1 cellular context compared by ENCODE assay signal in the genomic region with DNA sequence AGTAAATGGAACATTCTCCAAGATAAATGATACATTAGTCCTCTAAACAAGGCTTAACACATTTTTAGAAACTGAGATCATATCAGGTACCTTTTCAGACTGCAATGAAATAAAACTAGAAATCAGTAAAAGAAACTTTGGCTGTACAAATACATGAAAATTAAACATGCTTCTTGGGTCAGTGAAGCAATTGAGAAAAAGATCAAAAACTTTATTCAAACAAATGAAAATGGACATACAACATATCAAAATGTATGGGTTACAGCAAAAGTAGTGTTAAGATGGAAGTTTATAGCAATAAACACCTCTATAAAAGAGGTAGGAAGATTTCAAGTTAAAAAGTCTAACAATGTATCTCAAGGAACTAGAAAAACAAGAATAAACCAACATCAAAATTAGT.
TF ChIP-seq lines count a peak whose summit lies in the region.

No MANE protein-coding gene starts in this region.

TF ChIP-seq in K562, 482 proteins besides CTCF, POLR2A, EP300 and RAD21 (continued from another document):
- TF ChIP-seq, protein P1, sequence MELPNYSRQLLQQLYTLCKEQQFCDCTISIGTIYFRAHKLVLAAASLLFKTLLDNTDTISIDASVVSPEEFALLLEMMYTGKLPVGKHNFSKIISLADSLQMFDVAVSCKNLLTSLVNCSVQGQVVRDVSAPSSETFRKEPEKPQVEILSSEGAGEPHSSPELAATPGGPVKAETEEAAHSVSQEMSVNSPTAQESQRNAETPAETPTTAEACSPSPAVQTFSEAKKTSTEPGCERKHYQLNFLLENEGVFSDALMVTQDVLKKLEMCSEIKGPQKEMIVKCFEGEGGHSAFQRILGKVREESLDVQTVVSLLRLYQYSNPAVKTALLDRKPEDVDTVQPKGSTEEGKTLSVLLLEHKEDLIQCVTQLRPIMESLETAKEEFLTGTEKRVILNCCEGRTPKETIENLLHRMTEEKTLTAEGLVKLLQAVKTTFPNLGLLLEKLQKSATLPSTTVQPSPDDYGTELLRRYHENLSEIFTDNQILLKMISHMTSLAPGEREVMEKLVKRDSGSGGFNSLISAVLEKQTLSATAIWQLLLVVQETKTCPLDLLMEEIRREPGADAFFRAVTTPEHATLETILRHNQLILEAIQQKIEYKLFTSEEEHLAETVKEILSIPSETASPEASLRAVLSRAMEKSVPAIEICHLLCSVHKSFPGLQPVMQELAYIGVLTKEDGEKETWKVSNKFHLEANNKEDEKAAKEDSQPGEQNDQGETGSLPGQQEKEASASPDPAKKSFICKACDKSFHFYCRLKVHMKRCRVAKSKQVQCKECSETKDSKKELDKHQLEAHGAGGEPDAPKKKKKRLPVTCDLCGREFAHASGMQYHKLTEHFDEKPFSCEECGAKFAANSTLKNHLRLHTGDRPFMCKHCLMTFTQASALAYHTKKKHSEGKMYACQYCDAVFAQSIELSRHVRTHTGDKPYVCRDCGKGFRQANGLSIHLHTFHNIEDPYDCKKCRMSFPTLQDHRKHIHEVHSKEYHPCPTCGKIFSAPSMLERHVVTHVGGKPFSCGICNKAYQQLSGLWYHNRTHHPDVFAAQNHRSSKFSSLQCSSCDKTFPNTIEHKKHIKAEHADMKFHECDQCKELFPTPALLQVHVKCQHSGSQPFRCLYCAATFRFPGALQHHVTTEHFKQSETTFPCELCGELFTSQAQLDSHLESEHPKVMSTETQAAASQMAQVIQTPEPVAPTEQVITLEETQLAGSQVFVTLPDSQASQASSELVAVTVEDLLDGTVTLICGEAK (IDR thresholded peaks at IDR 0.05): peak; percentile 90
- TF ChIP-seq, protein P1 (CRISPR knock-in tag; IDR thresholded peaks at IDR 0.05): peak; percentile 82
